In genomic region chr19:44071824-44072542, GRCh38 we compare ENCODE assay signal across 8 cellular contexts. TPM values are rescaled to one million over a fixed set of nuclear protein-coding genes. Genes with fewer than 3 reads are reported as not detected.
DNase-seq lines count a peak whose midpoint lies in the region; ATAC-seq and TF ChIP-seq lines count a peak whose summit lies in the region.

TSS of gene ZNF284 (plus strand) at chr19:44072159. CDS start at chr19:44076390, 4,231 bp downstream.

- peaks cover 3% of the 10 kb centered on the region for H3K9me3 ChIP-seq in DND-41 (ENCODE audit: insufficient read depth, low read length, severe bottlenecking)
- H3K9me3 ChIP-seq in GM23248 (ENCODE audit: low read depth), result no peaks in the 10 kb centered on the region
- peaks cover 13% of the 10 kb centered on the region for H3K9me3 ChIP-seq in MG63
- peaks cover 5% of the 10 kb centered on the region for H3K9me3 ChIP-seq in osteoblast (ENCODE audit: low read depth, low read length)
- no peaks in the 10 kb centered on the region for H3K9me3 ChIP-seq in thymus (ENCODE audit: control insufficient read depth)

- peak within 1 kb of the TSS; percentile 88 for H3K4me3 Mint-ChIP-seq in activated naive CD8-positive, alpha-beta T cell

- in situ Hi-C loops in GM23248 (cut with MboI), result no loop called here

- TF ChIP-seq CTCF in DND-41 (IDR thresholded peaks at IDR 0.05; ENCODE audit: borderline replicate concordance, extremely low read depth, low read length, poor library complexity, severe bottlenecking), result peak; percentile 5
- TF ChIP-seq CTCF in osteoblast (IDR thresholded peaks at IDR 0.05; ENCODE audit: extremely low read depth, low read depth, low read length), result no peak

- 1 to 2% methylated on average over 32 to 40 of the region's 40 CpGs for WGBS in GM23248 (ENCODE audit: low coverage in 1 of 2, low lambda C conversion rate in 2 of 2, missing lambda C conversion rate in 2 of 2), 2 experiments
- WGBS in thymus, result 1% methylated on average over 40 of the region's 40 CpGs

- peak; percentile 99 for ATAC-seq in DND-41 (ENCODE audit: insufficient read depth, low read depth)

- H3K9me3 Mint-ChIP-seq in activated naive CD8-positive, alpha-beta T cell (ENCODE audit: low read depth), result peaks cover 29% of the 10 kb centered on the region

- peak within 1 kb of the TSS; percentile 64 for H3K9ac ChIP-seq in DND-41 (ENCODE audit: low read depth, low read length)
- peak within 1 kb of the TSS; percentile 71 for H3K9ac ChIP-seq in GM23248

- H3K36me3 Mint-ChIP-seq in activated naive CD8-positive, alpha-beta T cell, result peaks cover 33% of the 10 kb centered on the region

- H3F3A ChIP-seq in GM23248 (ENCODE audit: insufficient read depth), result no peaks in the 10 kb centered on the region

- H3K9me2 ChIP-seq in GM23248 (ENCODE audit: insufficient read depth), result no peaks in the 10 kb centered on the region

- peak within 1 kb of the TSS; percentile 62 for H3K27ac Mint-ChIP-seq in activated naive CD8-positive, alpha-beta T cell

- intact Hi-C loops in head of caudate nucleus (cut with DNase I), result loop anchor here (2.0 kb wide), 1 partner anchor 19 kb away; the partner anchor contains the start of gene ZNF223

- H4K20me1 ChIP-seq in DND-41 (ENCODE audit: insufficient read depth, low read length) (no peaks in the 10 kb centered on the region), GM23248 (ENCODE audit: insufficient read depth) (no peaks in the 10 kb centered on the region), osteoblast (ENCODE audit: insufficient read depth, low read length) (no peaks in the 10 kb centered on the region)

- H3K36me3 ChIP-seq in DND-41 (ENCODE audit: insufficient read depth, low read length) (peaks cover 5% of the 10 kb centered on the region; the same call in 1 of the 2 replicates), GM23248 (ENCODE audit: low read depth) (peaks cover 8% of the 10 kb centered on the region), MG63 (no peaks in the 10 kb centered on the region), osteoblast (ENCODE audit: insufficient read depth, low read length) (peaks cover 6% of the 10 kb centered on the region), thymus (ENCODE audit: control insufficient read depth, insufficient read depth) (no peaks in the 10 kb centered on the region)

- H3K4me2 ChIP-seq in DND-41 (ENCODE audit: insufficient read depth, low read length) (peak within 1 kb of the TSS; percentile 94), GM23248 (ENCODE audit: unreplicated experiment) (peak within 1 kb of the TSS; percentile 96), osteoblast (ENCODE audit: insufficient read depth, low read length) (peak within 1 kb of the TSS; percentile 99)

- H3K4me1 Mint-ChIP-seq in activated naive CD8-positive, alpha-beta T cell (ENCODE audit: low read depth), result peaks cover 27% of the 10 kb centered on the region

- DNase-seq in DND-41 (peak; percentile 93), GM23248 (peak; percentile 92), MG63 (peak; percentile 85), SKM-1 (lab: John Stamatoyannopoulos, UW; ENCODE audit: unreplicated experiment) (peak; percentile 11), head of caudate nucleus (peak; percentile 84 to 97 (median 93)), osteoblast (ENCODE audit: insufficient read length, low spot score, missing footprints) (peak; percentile 96)

- H3K27me3 ChIP-seq in DND-41 (ENCODE audit: insufficient read depth, low read length, poor library complexity) (no peaks in the 10 kb centered on the region), GM23248 (replicated peaks; ENCODE audit: insufficient read depth) (no peaks in the 10 kb centered on the region), MG63 (no peaks in the 10 kb centered on the region), osteoblast (ENCODE audit: insufficient read depth, low read length) (no peaks in the 10 kb centered on the region), thymus (ENCODE audit: control insufficient read depth, insufficient read depth) (no peaks in the 10 kb centered on the region)

- H2AFZ ChIP-seq in DND-41 (ENCODE audit: low read depth, low read length) (peak within 1 kb of the TSS; percentile 99), GM23248 (peak within 1 kb of the TSS; percentile 100), osteoblast (ENCODE audit: low read length) (peak within 1 kb of the TSS; percentile 100)

- peaks cover 30% of the 10 kb centered on the region for H3K4me1 ChIP-seq in DND-41 (ENCODE audit: insufficient read depth, low read length)
- peaks cover 6% of the 10 kb centered on the region; the same call in 1 of the 2 replicates for H3K4me1 ChIP-seq in GM23248 (ENCODE audit: insufficient read depth)
- H3K4me1 ChIP-seq in osteoblast (ENCODE audit: insufficient read depth, low read length), result peaks cover 9% of the 10 kb centered on the region
- peaks cover 14% of the 10 kb centered on the region for H3K4me1 ChIP-seq in thymus (ENCODE audit: control insufficient read depth, insufficient read depth, low read length)

- H3K27ac ChIP-seq in DND-41 (ENCODE audit: low read length) (peak within 1 kb of the TSS; percentile 75), GM23248 (peak within 1 kb of the TSS; percentile 42), osteoblast (ENCODE audit: low read depth, low read length) (peak within 1 kb of the TSS; percentile 40), thymus (ENCODE audit: low read depth) (peak within 1 kb of the TSS; percentile 46)

- no peaks in the 10 kb centered on the region for H3K27me3 Mint-ChIP-seq in activated naive CD8-positive, alpha-beta T cell

- H3K4me3 ChIP-seq in DND-41 (ENCODE audit: low read depth in 1 of 2, low read length in 2 of 2), result peak within 1 kb of the TSS; percentile 73 to 92
- H3K4me3 ChIP-seq in GM23248, result peak within 1 kb of the TSS; percentile 95
- H3K4me3 ChIP-seq in MG63, result peak within 1 kb of the TSS; percentile 53
- peak within 1 kb of the TSS; percentile 95 for H3K4me3 ChIP-seq in osteoblast (ENCODE audit: insufficient read depth, low read length)
- peak within 1 kb of the TSS; percentile 80 for H3K4me3 ChIP-seq in thymus (ENCODE audit: low read length)

- H3K79me2 ChIP-seq in DND-41 (ENCODE audit: insufficient read depth, low read length) (peaks cover 23% of the 10 kb centered on the region), GM23248 (ENCODE audit: insufficient read depth) (peaks cover 42% of the 10 kb centered on the region), osteoblast (ENCODE audit: insufficient read depth, low read length) (peaks cover 8% of the 10 kb centered on the region)

RNA-seq across cellular contexts. Expression of gene ZNF284, which starts in this region (rescaled TPM):
- total RNA-seq in GM23248 (2014; rRNA removed; shearing (Covaris generic)), result 1.9 and 2.9 TPM in 2 replicates
- 1.9 and 2.0 TPM in 2 replicates for polyA plus RNA-seq in GM23248 (2016; fragmentation: Nextera tagmentation; extraction: Ambion mirVana)
- total RNA-seq in MG63 (2014; rRNA removed; shearing (Covaris generic); ENCODE audit: low replicate concordance), result 1.4 and 1.7 TPM in 2 replicates
- total RNA-seq in osteoblast, result 3.8 and 4.3 TPM in 2 replicates
- polyA plus RNA-seq in thymus, result 1.9 TPM

Comparison
In these comparisons a context has a peak if more than half of its experiments do, and no peak if none do; other contexts are left out.
1. Peak in every context shown above with its lines: DNase-seq, ATAC-seq, H3K4me3 ChIP-seq and H3K27ac ChIP-seq.
2. DNase-seq: peak in every context shown above with its lines; median percentile 96 in osteoblast; 93 in DND-41; 93 in head of caudate nucleus; 92 in GM23248; 85 in MG63; 11 in SKM-1.